In genomic region chr10:21530168-21530567, GRCh38 we compare ENCODE assay signal across 1 cellular context.
TF ChIP-seq lines count a peak whose summit lies in the region.

No MANE protein-coding gene starts in this region.

TF ChIP-seq in GM23338, 12 proteins besides CTCF, POLR2A, EP300 and RAD21 (continued from another document):
- TF ChIP-seq, protein P1, sequence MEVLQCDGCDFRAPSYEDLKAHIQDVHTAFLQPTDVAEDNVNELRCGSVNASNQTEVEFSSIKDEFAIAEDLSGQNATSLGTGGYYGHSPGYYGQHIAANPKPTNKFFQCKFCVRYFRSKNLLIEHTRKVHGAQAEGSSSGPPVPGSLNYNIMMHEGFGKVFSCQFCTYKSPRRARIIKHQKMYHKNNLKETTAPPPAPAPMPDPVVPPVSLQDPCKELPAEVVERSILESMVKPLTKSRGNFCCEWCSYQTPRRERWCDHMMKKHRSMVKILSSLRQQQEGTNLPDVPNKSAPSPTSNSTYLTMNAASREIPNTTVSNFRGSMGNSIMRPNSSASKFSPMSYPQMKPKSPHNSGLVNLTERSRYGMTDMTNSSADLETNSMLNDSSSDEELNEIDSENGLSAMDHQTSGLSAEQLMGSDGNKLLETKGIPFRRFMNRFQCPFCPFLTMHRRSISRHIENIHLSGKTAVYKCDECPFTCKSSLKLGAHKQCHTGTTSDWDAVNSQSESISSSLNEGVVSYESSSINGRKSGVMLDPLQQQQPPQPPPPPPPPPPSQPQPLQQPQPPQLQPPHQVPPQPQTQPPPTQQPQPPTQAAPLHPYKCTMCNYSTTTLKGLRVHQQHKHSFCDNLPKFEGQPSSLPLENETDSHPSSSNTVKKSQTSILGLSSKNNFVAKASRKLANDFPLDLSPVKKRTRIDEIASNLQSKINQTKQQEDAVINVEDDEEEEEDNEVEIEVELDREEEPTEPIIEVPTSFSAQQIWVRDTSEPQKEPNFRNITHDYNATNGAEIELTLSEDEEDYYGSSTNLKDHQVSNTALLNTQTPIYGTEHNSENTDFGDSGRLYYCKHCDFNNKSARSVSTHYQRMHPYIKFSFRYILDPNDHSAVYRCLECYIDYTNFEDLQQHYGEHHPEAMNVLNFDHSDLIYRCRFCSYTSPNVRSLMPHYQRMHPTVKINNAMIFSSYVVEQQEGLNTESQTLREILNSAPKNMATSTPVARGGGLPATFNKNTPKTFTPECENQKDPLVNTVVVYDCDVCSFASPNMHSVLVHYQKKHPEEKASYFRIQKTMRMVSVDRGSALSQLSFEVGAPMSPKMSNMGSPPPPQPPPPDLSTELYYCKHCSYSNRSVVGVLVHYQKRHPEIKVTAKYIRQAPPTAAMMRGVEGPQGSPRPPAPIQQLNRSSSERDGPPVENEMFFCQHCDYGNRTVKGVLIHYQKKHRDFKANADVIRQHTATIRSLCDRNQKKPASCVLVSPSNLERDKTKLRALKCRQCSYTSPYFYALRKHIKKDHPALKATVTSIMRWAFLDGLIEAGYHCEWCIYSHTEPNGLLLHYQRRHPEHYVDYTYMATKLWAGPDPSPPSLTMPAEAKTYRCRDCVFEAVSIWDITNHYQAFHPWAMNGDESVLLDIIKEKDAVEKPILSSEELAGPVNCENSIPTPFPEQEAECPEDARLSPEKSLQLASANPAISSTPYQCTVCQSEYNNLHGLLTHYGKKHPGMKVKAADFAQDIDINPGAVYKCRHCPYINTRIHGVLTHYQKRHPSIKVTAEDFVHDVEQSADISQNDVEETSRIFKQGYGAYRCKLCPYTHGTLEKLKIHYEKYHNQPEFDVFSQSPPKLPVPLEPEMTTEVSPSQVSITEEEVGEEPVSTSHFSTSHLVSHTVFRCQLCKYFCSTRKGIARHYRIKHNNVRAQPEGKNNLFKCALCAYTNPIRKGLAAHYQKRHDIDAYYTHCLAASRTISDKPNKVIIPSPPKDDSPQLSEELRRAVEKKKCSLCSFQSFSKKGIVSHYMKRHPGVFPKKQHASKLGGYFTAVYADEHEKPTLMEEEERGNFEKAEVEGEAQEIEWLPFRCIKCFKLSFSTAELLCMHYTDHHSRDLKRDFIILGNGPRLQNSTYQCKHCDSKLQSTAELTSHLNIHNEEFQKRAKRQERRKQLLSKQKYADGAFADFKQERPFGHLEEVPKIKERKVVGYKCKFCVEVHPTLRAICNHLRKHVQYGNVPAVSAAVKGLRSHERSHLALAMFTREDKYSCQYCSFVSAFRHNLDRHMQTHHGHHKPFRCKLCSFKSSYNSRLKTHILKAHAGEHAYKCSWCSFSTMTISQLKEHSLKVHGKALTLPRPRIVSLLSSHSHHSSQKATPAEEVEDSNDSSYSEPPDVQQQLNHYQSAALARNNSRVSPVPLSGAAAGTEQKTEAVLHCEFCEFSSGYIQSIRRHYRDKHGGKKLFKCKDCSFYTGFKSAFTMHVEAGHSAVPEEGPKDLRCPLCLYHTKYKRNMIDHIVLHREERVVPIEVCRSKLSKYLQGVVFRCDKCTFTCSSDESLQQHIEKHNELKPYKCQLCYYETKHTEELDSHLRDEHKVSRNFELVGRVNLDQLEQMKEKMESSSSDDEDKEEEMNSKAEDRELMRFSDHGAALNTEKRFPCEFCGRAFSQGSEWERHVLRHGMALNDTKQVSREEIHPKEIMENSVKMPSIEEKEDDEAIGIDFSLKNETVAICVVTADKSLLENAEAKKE (CRISPR knock-in tag; IDR thresholded peaks at IDR 0.05) = no peak
- no peak for TF ChIP-seq ETS1 (IDR thresholded peaks at IDR 0.05)
- TF ChIP-seq EZH2 (IDR thresholded peaks at IDR 0.05; ENCODE audit: low read depth, unreplicated experiment) = no peak
- TF ChIP-seq REST (IDR thresholded peaks at IDR 0.05; ENCODE audit: unreplicated experiment) = no peak
- no peak for TF ChIP-seq ZNF331 (CRISPR knock-in tag; IDR thresholded peaks at IDR 0.05; ENCODE audit: low read depth)
- no peak for TF ChIP-seq STAT1 (IDR thresholded peaks at IDR 0.05; ENCODE audit: unreplicated experiment)
